8 cellular contexts compared by ENCODE assay signal in the genomic region with DNA sequence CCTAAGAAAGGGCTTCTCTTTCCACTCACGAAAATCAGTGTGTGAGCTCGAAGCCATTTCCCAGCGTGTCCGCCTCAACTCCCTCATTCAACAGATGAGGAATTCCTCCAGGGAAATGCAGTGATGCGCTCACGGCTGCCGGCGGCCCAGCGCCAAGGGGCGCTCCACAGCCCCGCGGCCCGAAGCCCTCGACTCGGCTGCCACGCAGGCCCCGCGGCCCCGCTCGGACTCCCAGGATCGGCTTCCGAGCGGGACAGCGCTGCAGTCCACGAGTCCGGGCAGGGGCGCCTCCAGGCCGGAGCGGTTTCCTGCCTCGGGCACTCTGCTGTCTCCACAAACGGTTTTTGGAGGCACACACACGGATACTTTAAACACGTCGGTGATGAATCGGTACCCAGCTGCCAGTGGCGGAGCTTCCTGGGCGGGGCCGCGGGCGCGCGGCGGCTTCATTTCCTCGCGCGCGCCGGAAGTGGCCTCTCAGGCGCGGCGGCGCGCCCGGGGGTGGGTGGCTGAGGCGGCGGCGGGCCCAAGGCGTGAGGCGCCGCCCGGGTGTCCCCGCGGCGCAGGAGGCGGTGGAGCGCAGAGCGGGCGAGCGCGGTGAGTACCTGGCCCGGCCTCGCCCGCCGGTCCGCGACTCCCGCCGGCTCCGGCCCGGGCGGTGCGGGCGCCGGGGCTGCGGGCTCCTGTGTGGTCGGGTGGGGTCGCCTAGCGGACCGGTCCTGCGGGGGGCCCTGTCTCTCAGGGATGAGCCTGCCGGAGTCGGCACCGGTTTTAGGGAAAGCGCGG. TPM values are rescaled to one million over a fixed set of nuclear protein-coding genes. Genes with fewer than 3 reads are reported as not detected.
DNase-seq lines count a peak whose midpoint lies in the region; ATAC-seq and TF ChIP-seq lines count a peak whose summit lies in the region.

A gene with protein sequence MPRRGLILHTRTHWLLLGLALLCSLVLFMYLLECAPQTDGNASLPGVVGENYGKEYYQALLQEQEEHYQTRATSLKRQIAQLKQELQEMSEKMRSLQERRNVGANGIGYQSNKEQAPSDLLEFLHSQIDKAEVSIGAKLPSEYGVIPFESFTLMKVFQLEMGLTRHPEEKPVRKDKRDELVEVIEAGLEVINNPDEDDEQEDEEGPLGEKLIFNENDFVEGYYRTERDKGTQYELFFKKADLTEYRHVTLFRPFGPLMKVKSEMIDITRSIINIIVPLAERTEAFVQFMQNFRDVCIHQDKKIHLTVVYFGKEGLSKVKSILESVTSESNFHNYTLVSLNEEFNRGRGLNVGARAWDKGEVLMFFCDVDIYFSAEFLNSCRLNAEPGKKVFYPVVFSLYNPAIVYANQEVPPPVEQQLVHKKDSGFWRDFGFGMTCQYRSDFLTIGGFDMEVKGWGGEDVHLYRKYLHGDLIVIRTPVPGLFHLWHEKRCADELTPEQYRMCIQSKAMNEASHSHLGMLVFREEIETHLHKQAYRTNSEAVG (plus strand): TSS at position 475 of the 786 bp plus-strand sequence. CDS start 16,705 bp downstream, outside the sequence.

- H3K9me3 ChIP-seq in BE2C (no peaks in the 10 kb centered on the region), liver (ENCODE audit: control insufficient read depth in 4 of 4, low read length in 3 of 4) (no peaks in the 10 kb centered on the region)

- H3K27ac ChIP-seq in liver (ENCODE audit: low read depth in 1 of 2, low read length in 2 of 2), result peak within 1 kb of the TSS; percentile 88 to 94

- under 1% methylated on average over 95 of the region's 95 CpGs for WGBS in liver

- H3K4me1 ChIP-seq in BE2C (no peaks in the 10 kb centered on the region; the same call in 1 of the 2 replicates), liver (ENCODE audit: control insufficient read depth in 4 of 4, insufficient read depth in 4 of 4, low read length in 3 of 4) (peaks cover 3 to 19% (median 10%) of the 10 kb centered on the region in 4 donors)

- H3K27me3 ChIP-seq in BE2C, result no peaks in the 10 kb centered on the region; the same call in 1 of the 2 replicates
- no peaks in the 10 kb centered on the region for H3K27me3 ChIP-seq in liver (ENCODE audit: control insufficient read depth in 4 of 4, insufficient read depth in 4 of 4, low read length in 3 of 4)

- peak; percentile 85 for DNase-seq in BE2C
- peak; percentile 87 for DNase-seq in GM19238 (ENCODE audit: insufficient read length, low spot score)
- peak; percentile 89 for DNase-seq in NCI-H748 (lab: John Stamatoyannopoulos, UW; ENCODE audit: unreplicated experiment)
- DNase-seq in activated CD4-positive, alpha-beta T cell treated with anti-CD3 and anti-CD28 coated beads, Interleukin-2, amount 50 U/mL, for 4 hours, result peak; percentile 80 to 83
- DNase-seq in dermis microvascular lymphatic vessel endothelial cell (ENCODE audit: low read depth in 2 of 2), result peak; percentile 30 to 85
- DNase-seq in stimulated activated CD4-positive, alpha-beta T cell treated with anti-CD3 and anti-CD28 coated beads, Interleukin-4, amount 100 ng/mL, for 1 hour, result peak; percentile 90

- ATAC-seq in HG03432 (IDR thresholded peaks at IDR 0.05; ENCODE audit: unreplicated experiment), result peak; percentile 77

- H3K9ac ChIP-seq in liver (ENCODE audit: low read depth in 1 of 2, low read length in 2 of 2), result peak within 1 kb of the TSS; percentile 31 to 75

- no peak for TF ChIP-seq CTCF in BE2C (IDR thresholded peaks at IDR 0.05; ENCODE audit: low read depth, low read length)
- TF ChIP-seq CTCF in liver (IDR thresholded peaks at IDR 0.05; ENCODE audit: low read depth, low read length, missing input control), result no peak

- H3K36me3 ChIP-seq in BE2C (no peaks in the 10 kb centered on the region), liver (ENCODE audit: control insufficient read depth in 4 of 4, insufficient read depth in 3 of 4, low read depth in 1 of 4, low read length in 3 of 4) (no peaks in the 10 kb centered on the region)

- peak within 1 kb of the TSS; percentile 89 for H3K4me3 ChIP-seq in BE2C (ENCODE audit: low read depth, low read length)
- H3K4me3 ChIP-seq in liver (ENCODE audit: low read depth in 1 of 3, low read length in 3 of 3), result peak within 1 kb of the TSS; percentile 75 to 98 (median 94)

- TF ChIP-seq RAD21 in liver (IDR thresholded peaks at IDR 0.05), result no peak

TF ChIP-seq in liver, 16 proteins besides CTCF, POLR2A, EP300 and RAD21:
- TF ChIP-seq NR2F2 (IDR thresholded peaks at IDR 0.05) (no peak), HNF4G (IDR thresholded peaks at IDR 0.05) (no peak), GABPA (IDR thresholded peaks at IDR 0.05 in 1 of 2, conservative IDR thresholded peaks at IDR 0.05 in 1 of 2) (peak; percentile 35 to 82)

RNA-seq across cellular contexts. Expression of the gene that starts here (rescaled TPM):
- 19.2 TPM for polyA plus RNA-seq in BE2C (2012; ENCODE audit: insufficient read depth, insufficient read length, low read depth)
- 5.5 and 6.8 TPM in 2 replicates for total RNA-seq in dermis microvascular lymphatic vessel endothelial cell
- 10 to 100 TPM in 1 of 2 donors, 1 to 10 TPM in 1; 6.1 to 11.0 TPM for total RNA-seq in liver
- polyA plus RNA-seq in liver, result 1 to 10 TPM; 4.1 to 6.0 TPM

Comparison
In these comparisons a context has a peak if more than half of its experiments do, and no peak if none do; other contexts are left out.
1. Peak in every context shown above with its lines: DNase-seq, ATAC-seq, H3K4me3 ChIP-seq and H3K27ac ChIP-seq.